ENCODE assay signal across 1 cellular context in genomic region chr9:76955406-76955805, GRCh38. TPM values are rescaled to one million over a fixed set of nuclear protein-coding genes. Genes with fewer than 3 reads are reported as not detected.
"Had no signal": no experiment of that assay in that cellular context is flagged by ENCODE, and none has a peak within 500 bp of the region (broad histone marks: within the 10 kb centered on the region; RNA-seq: fewer than 3 reads in every experiment).

No MANE protein-coding gene starts in this region.

RNA-seq across cellular contexts. Expression of gene PRUNE2, which starts 49.5 kb away (rescaled TPM):
- total RNA-seq: activated B cell treated with CpG ODN at 0.5 μM for 24 hours had no signal
